In genomic region chr20:24116611-24117010, GRCh38 we compare ENCODE assay signal across 16 cellular contexts.
DNase-seq lines count a peak whose midpoint lies in the region; ATAC-seq and TF ChIP-seq lines count a peak whose summit lies in the region.
"Had no signal": no experiment of that assay in that cellular context is flagged by ENCODE, and none has a peak within 500 bp of the region (broad histone marks: within the 10 kb centered on the region; RNA-seq: fewer than 3 reads in every experiment).

No MANE protein-coding gene starts in this region.

- TF ChIP-seq CTCF in nephron (IDR thresholded peaks at IDR 0.05; ENCODE audit: unreplicated experiment in 3 of 3) (no peak), breast epithelium (IDR thresholded peaks at IDR 0.05) (no peak)

- H3K27ac Mint-ChIP-seq in nephron: peak overlapping the region in 2 of 3 experiments; percentile 67 to 87
- H3K27ac Mint-ChIP-seq in activated CD4-positive, alpha-beta memory T cell treated with anti-CD3 and anti-CD28 coated beads for 36 hours: no peak overlapping the region
- H3K27ac Mint-ChIP-seq: B cell; CD14-positive monocyte; CD8-positive, alpha-beta T cell had no signal

- CTCF ChIA-PET in activated CD4-positive, alpha-beta memory T cell treated with anti-CD3 and anti-CD28 coated beads for 36 hours (lab: Charles Lee): interaction anchor here (0.8 kb wide), 1 partner anchor 10 kb away, joined by 3 read pairs; no protein-coding TSS in a partner anchor

- no peaks in the 10 kb centered on the region for H3K36me3 ChIP-seq in BLaER1 treated with 17β-estradiol and CSF1 and Interleukin-3, amounts not matched to agents 10 nM and 100 nM
- H3K36me3 ChIP-seq in H7 (replicated peaks; ENCODE audit: control insufficient read depth, insufficient read depth, low read length) (no peaks in the 10 kb centered on the region), breast epithelium (no peaks in the 10 kb centered on the region)

- POLR2A ChIA-PET in activated CD4-positive, alpha-beta memory T cell treated with anti-CD3 and anti-CD28 coated beads for 36 hours (lab: Charles Lee): no interaction called here

- peaks cover 46% of the 10 kb centered on the region for H3K4me1 Mint-ChIP-seq in nephron
- no peaks in the 10 kb centered on the region for H3K4me1 Mint-ChIP-seq in activated CD4-positive, alpha-beta memory T cell treated with anti-CD3 and anti-CD28 coated beads for 36 hours (ENCODE audit: low read depth)

- H3K27me3 Mint-ChIP-seq in nephron (ENCODE audit: low read depth): peaks cover 12% of the 10 kb centered on the region
- peaks cover 15% of the 10 kb centered on the region for H3K27me3 Mint-ChIP-seq in activated CD4-positive, alpha-beta memory T cell treated with anti-CD3 and anti-CD28 coated beads for 36 hours

- H3K9me3 Mint-ChIP-seq in nephron: no peaks in the 10 kb centered on the region
- no peaks in the 10 kb centered on the region for H3K9me3 Mint-ChIP-seq in activated CD4-positive, alpha-beta memory T cell treated with anti-CD3 and anti-CD28 coated beads for 36 hours
- H3K9me3 Mint-ChIP-seq: CD8-positive, alpha-beta T cell had no signal

- no peak overlapping the region for H3K4me3 Mint-ChIP-seq in nephron
- H3K4me3 Mint-ChIP-seq in activated CD4-positive, alpha-beta memory T cell treated with anti-CD3 and anti-CD28 coated beads for 36 hours: no peak overlapping the region
- H3K4me3 Mint-ChIP-seq: B cell; CD14-positive monocyte; CD8-positive, alpha-beta T cell had no signal

- H3K4me1 ChIP-seq in BLaER1 treated with 17β-estradiol and CSF1 and Interleukin-3, amounts not matched to agents 10 nM and 100 nM: peaks cover 17 to 87% (median 72%) of the 10 kb centered on the region in 10 experiments
- no peaks in the 10 kb centered on the region for H3K4me1 ChIP-seq in breast epithelium

- no peak overlapping the region for H3K9ac ChIP-seq in BLaER1 treated with 17β-estradiol and CSF1 and Interleukin-3, amounts not matched to agents 10 nM and 100 nM

- no peak for TF ChIP-seq POLR2A in breast epithelium (IDR thresholded peaks at IDR 0.05)

- intact Hi-C loops in breast epithelium (cut with DNase I; ENCODE audit: low total_unique reads): no loop called here
- intact Hi-C loops in activated CD4-positive, alpha-beta memory T cell treated with anti-CD3 and anti-CD28 coated beads for 36 hours (cut with micrococcal nuclease): no loop called here

- peak overlapping the region in 8 of 11 experiments; percentile 22 to 73 (median 48); a peak in 11 of 22 replicates for H3K4me2 ChIP-seq in BLaER1 treated with 17β-estradiol and CSF1 and Interleukin-3, amounts not matched to agents 10 nM and 100 nM

- no peak overlapping the region for H3K4me3 ChIP-seq in BLaER1 treated with 17β-estradiol and CSF1 and Interleukin-3, amounts not matched to agents 10 nM and 100 nM
- H3K4me3 ChIP-seq in H7 (ENCODE audit: insufficient read depth, low read depth, low read length): no peak overlapping the region
- no peak overlapping the region for H3K4me3 ChIP-seq in breast epithelium

- no peaks in the 10 kb centered on the region for H4K20me1 ChIP-seq in BLaER1 treated with 17β-estradiol and CSF1 and Interleukin-3, amounts not matched to agents 10 nM and 100 nM

- H3K27ac ChIP-seq in BLaER1 treated with 17β-estradiol and CSF1 and Interleukin-3, amounts not matched to agents 10 nM and 100 nM: 0 out of 22 replicates have a peak overlapping the region, but pooled peaks of 1 of the 11 experiments have one; percentile 30
- H3K27ac ChIP-seq in breast epithelium: no peak overlapping the region

- no peaks in the 10 kb centered on the region for H3K27me3 ChIP-seq in BLaER1 treated with 17β-estradiol and CSF1 and Interleukin-3, amounts not matched to agents 10 nM and 100 nM
- H3K27me3 ChIP-seq in H7 (ENCODE audit: control insufficient read depth, insufficient read depth, low read length): no peaks in the 10 kb centered on the region
- peaks cover 0 to 6% of the 10 kb centered on the region in 2 donors for H3K27me3 ChIP-seq in breast epithelium

- DNase-seq in H7: peak; percentile 31
- DNase-seq in NCI-H82 treated with DMSO at 0.1 percent for 48 hours (lab: John Stamatoyannopoulos, UW; ENCODE audit: unreplicated experiment): peak; percentile 20
- no peak for DNase-seq in breast epithelium (ENCODE audit: low spot score in 2 of 2)
- no peak for DNase-seq in activated CD8-positive, alpha-beta memory T cell treated with anti-CD3 and anti-CD28 coated beads, Interleukin-2, amount 50 U/mL, for 4 hours
- DNase-seq in activated CD4-positive, alpha-beta memory T cell treated with anti-CD3 and anti-CD28 coated beads for 36 hours: no peak
- DNase-seq: ACHN; CD8-positive, alpha-beta T cell; COR-L47; DMS153; GF-D8 had no signal

- H3K36me3 Mint-ChIP-seq in nephron (ENCODE audit: low read depth): no peaks in the 10 kb centered on the region
- no peaks in the 10 kb centered on the region for H3K36me3 Mint-ChIP-seq in activated CD4-positive, alpha-beta memory T cell treated with anti-CD3 and anti-CD28 coated beads for 36 hours
- H3K36me3 Mint-ChIP-seq: CD14-positive monocyte; CD8-positive, alpha-beta T cell had no signal

- H3K9me3 ChIP-seq in BLaER1 treated with 17β-estradiol and CSF1 and Interleukin-3, amounts not matched to agents 10 nM and 100 nM (replicated peaks in 1 of 11): no peaks in the 10 kb centered on the region
- no peaks in the 10 kb centered on the region for H3K9me3 ChIP-seq in breast epithelium

- no peak for ATAC-seq in HG03460 (IDR thresholded peaks at IDR 0.05; ENCODE audit: unreplicated experiment)
- ATAC-seq: CD8-positive, alpha-beta T cell; HepG2 had no signal

Comparison
In these comparisons a context has a peak if more than half of its experiments do, and no peak if none do; other contexts are left out.
1. DNase-seq: peak in H7 (single experiment) and NCI-H82 treated with DMSO at 0.1 percent for 48 hours (single experiment); none in breast epithelium (0 of 2), activated CD8-positive, alpha-beta memory T cell treated with anti-CD3 and anti-CD28 coated beads, Interleukin-2, amount 50 U/mL, for 4 hours (single experiment) and activated CD4-positive, alpha-beta memory T cell treated with anti-CD3 and anti-CD28 coated beads for 36 hours (single experiment).